ENCODE assay signal across 40 cellular contexts in genomic region chr5:1259806-1260480, GRCh38. TPM values are rescaled to one million over a fixed set of nuclear protein-coding genes. Genes with fewer than 3 reads are reported as not detected.
"Had no signal": no experiment of that assay in that cellular context is flagged by ENCODE, and none has a peak within 500 bp of the region (broad histone marks: within the 10 kb centered on the region; RNA-seq: fewer than 3 reads in every experiment).

No MANE protein-coding gene starts in this region.

- H3K4me3 ChIP-seq: esophagus squamous epithelium, gastroesophageal sphincter, heart right ventricle had no signal

- H3K27me3 Mint-ChIP-seq: activated T-cell treated with anti-CD3 and anti-CD28 coated beads, Interleukin-2, amount 50 U/mL, for 24 hours; T-helper 17 cell had no signal

- ATAC-seq: activated naive CD4-positive, alpha-beta T cell treated with anti-CD3 and anti-CD28 coated beads, Interleukin-2, amount 50 U/mL, for 72 hours; activated T-cell treated with anti-CD3 and anti-CD28 coated beads, Interleukin-2, amount 50 U/mL, for 72 hours; effector memory CD8-positive, alpha-beta T cell; gastroesophageal sphincter; heart right ventricle; T-helper 17 cell had no signal

- H3K27me3 ChIP-seq: brain microvascular endothelial cell, esophagus squamous epithelium had no signal

- H3K4me1 ChIP-seq: esophagus squamous epithelium, gastroesophageal sphincter, heart right ventricle had no signal

- H3K36me3 ChIP-seq: brain microvascular endothelial cell, esophagus squamous epithelium, gastroesophageal sphincter, heart right ventricle, WERI-Rb-1 had no signal

- H3K9me3 Mint-ChIP-seq: activated CD4-positive, alpha-beta memory T cell treated with anti-CD3 and anti-CD28 coated beads, Interleukin-2, amount 10 ng/mL, durations not matched to agents 7 days and 5 days; activated naive CD4-positive, alpha-beta T cell treated with anti-CD3 and anti-CD28 coated beads, Interleukin-2, amount 10 ng/mL, durations not matched to agents 7 days and 5 days; activated T-cell treated with anti-CD3 and anti-CD28 coated beads, Interleukin-2, amount 50 U/mL, for 24 hours; activated T-cell treated with anti-CD3 and anti-CD28 coated beads, Interleukin-2, amount 50 U/mL, for 72 hours; effector memory CD8-positive, alpha-beta T cell; T-helper 2 cell treated with Interferon-gamma antibody and Interleukin-4, amounts not matched to agents 5 μg/mL and 100 μg/mL, for 36 hours had no signal

- FAIRE-seq: astrocyte, colon had no signal

- DNase-seq: activated CD4-positive, alpha-beta memory T cell treated with anti-CD3 and anti-CD28 coated beads, Interleukin-2, amount 10 ng/mL, durations not matched to agents 7 days and 5 days; activated CD4-positive, alpha-beta T cell treated with anti-CD3 and anti-CD28 coated beads for 1 hour; activated CD4-positive, alpha-beta T cell treated with anti-CD3 and anti-CD28 coated beads for 4 hours; activated CD4-positive, alpha-beta T cell treated with anti-CD3 and anti-CD28 coated beads, Interleukin-2, amount 10 ng/mL, durations not matched to agents 7 days and 5 days; activated CD4-positive, alpha-beta T cell treated with anti-CD3 and anti-CD28 coated beads, Interleukin-2, amount 50 U/mL, for 4 hours; activated CD8-positive, alpha-beta memory T cell treated with anti-CD3 and anti-CD28 coated beads, Interleukin-2, amount 50 U/mL, for 48 hours; activated gamma-delta T cell; activated naive CD4-positive, alpha-beta T cell; activated naive CD4-positive, alpha-beta T cell treated with anti-CD3 and anti-CD28 coated beads, Interleukin-2, amount 10 ng/mL, durations not matched to agents 7 days and 5 days; activated naive CD8-positive, alpha-beta T cell treated with anti-CD3 and anti-CD28 coated beads, Interleukin-2, amount 10 ng/mL, durations not matched to agents 7 days and 5 days; activated T-cell treated with anti-CD3 and anti-CD28 coated beads for 4 hours; activated T-cell treated with anti-CD3 and anti-CD28 coated beads, Interleukin-2, amount 50 U/mL, for 24 hours; activated T-cell treated with anti-CD3 and anti-CD28 coated beads, Interleukin-2, amount 50 U/mL, for 72 hours; amniotic stem cell; anterior cingulate cortex; brain microvascular endothelial cell; caudate nucleus; cortex of kidney; dermis blood vessel endothelial cell; effector CD4-positive, alpha-beta T cell; effector memory CD8-positive, alpha-beta T cell; erythroblast; esophagus squamous epithelium; foreskin melanocyte; heart right ventricle; T-helper 1 cell; T-helper 17 cell; T1000; WERI-Rb-1 had no signal

- H3K27ac Mint-ChIP-seq: activated CD4-positive, alpha-beta memory T cell treated with anti-CD3 and anti-CD28 coated beads, Interleukin-2, amount 10 ng/mL, durations not matched to agents 7 days and 5 days; activated CD4-positive, alpha-beta T cell treated with anti-CD3 and anti-CD28 coated beads, Interleukin-2, amount 10 ng/mL, durations not matched to agents 7 days and 5 days; activated naive CD8-positive, alpha-beta T cell treated with anti-CD3 and anti-CD28 coated beads, Interleukin-2, amount 10 ng/mL, durations not matched to agents 7 days and 5 days; activated T-cell treated with anti-CD3 and anti-CD28 coated beads, Interleukin-2, amount 50 U/mL, for 24 hours; activated T-cell treated with anti-CD3 and anti-CD28 coated beads, Interleukin-2, amount 50 U/mL, for 72 hours; T-helper 17 cell; T-helper 2 cell treated with Interferon-gamma antibody and Interleukin-4, amounts not matched to agents 5 μg/mL and 100 μg/mL, for 36 hours had no signal

- H3K36me3 Mint-ChIP-seq: activated naive CD4-positive, alpha-beta T cell treated with anti-CD3 and anti-CD28 coated beads, Interleukin-2, amount 10 ng/mL, durations not matched to agents 7 days and 5 days had no signal

- H3K4me3 Mint-ChIP-seq: activated CD4-positive, alpha-beta memory T cell treated with anti-CD3 and anti-CD28 coated beads, Interleukin-2, amount 10 ng/mL, durations not matched to agents 7 days and 5 days; activated CD4-positive, alpha-beta T cell treated with anti-CD3 and anti-CD28 coated beads, Interleukin-2, amount 10 ng/mL, durations not matched to agents 7 days and 5 days; activated naive CD4-positive, alpha-beta T cell treated with anti-CD3 and anti-CD28 coated beads, Interleukin-2, amount 10 ng/mL, durations not matched to agents 7 days and 5 days; activated naive CD8-positive, alpha-beta T cell treated with anti-CD3 and anti-CD28 coated beads, Interleukin-2, amount 10 ng/mL, durations not matched to agents 7 days and 5 days; activated T-cell treated with anti-CD3 and anti-CD28 coated beads, Interleukin-2, amount 50 U/mL, for 24 hours; activated T-cell treated with anti-CD3 and anti-CD28 coated beads, Interleukin-2, amount 50 U/mL, for 72 hours; effector memory CD8-positive, alpha-beta T cell; T-helper 17 cell; T-helper 2 cell treated with Interferon-gamma antibody and Interleukin-4, amounts not matched to agents 5 μg/mL and 100 μg/mL, for 36 hours had no signal

- H3K27ac ChIP-seq: brain microvascular endothelial cell, esophagus squamous epithelium, gastroesophageal sphincter, heart right ventricle, WERI-Rb-1 had no signal

RNA-seq across cellular contexts. Expression of gene SLC6A18, which starts 34.8 kb away (rescaled TPM):
- total RNA-seq: activated CD4-positive, alpha-beta memory T cell treated with anti-CD3 and anti-CD28 coated beads, Interleukin-2, amount 10 ng/mL, durations not matched to agents 7 days and 5 days; activated CD4-positive, alpha-beta T cell treated with anti-CD3 and anti-CD28 coated beads, Interleukin-2, amount 10 ng/mL, durations not matched to agents 7 days and 5 days; activated naive CD4-positive, alpha-beta T cell treated with anti-CD3 and anti-CD28 coated beads, Interleukin-2, amount 50 U/mL, for 72 hours; activated naive CD8-positive, alpha-beta T cell treated with anti-CD3 and anti-CD28 coated beads, Interleukin-2, amount 10 ng/mL, durations not matched to agents 7 days and 5 days; activated T-cell treated with anti-CD3 and anti-CD28 coated beads, Interleukin-2, amount 50 U/mL, for 72 hours; astrocyte; bronchial epithelial cell; chondrocyte; dermis blood vessel endothelial cell; esophagus squamous epithelium; fibroblast of lung; fibroblast of villous mesenchyme; gastroesophageal sphincter; glomerular endothelial cell; heart right ventricle; T-helper 17 cell had no signal
- polyA plus RNA-seq: adipose tissue, fibroblast of lung, heart right ventricle had no signal

RNA-seq across cellular contexts. Expression of gene TERT, which starts 34.9 kb away (rescaled TPM):
- total RNA-seq: bronchial epithelial cell, chondrocyte, fibroblast of lung, fibroblast of villous mesenchyme, gastroesophageal sphincter, glomerular endothelial cell, heart right ventricle had no signal
- polyA plus RNA-seq: fibroblast of lung, heart right ventricle had no signal

RNA-seq across cellular contexts. Expression of gene SLC6A19, which starts 58.5 kb away (rescaled TPM):
- total RNA-seq: activated CD4-positive, alpha-beta memory T cell treated with anti-CD3 and anti-CD28 coated beads, Interleukin-2, amount 10 ng/mL, durations not matched to agents 7 days and 5 days; activated CD4-positive, alpha-beta T cell treated with anti-CD3 and anti-CD28 coated beads, Interleukin-2, amount 10 ng/mL, durations not matched to agents 7 days and 5 days; activated naive CD4-positive, alpha-beta T cell treated with anti-CD3 and anti-CD28 coated beads, Interleukin-2, amount 50 U/mL, for 72 hours; activated naive CD8-positive, alpha-beta T cell treated with anti-CD3 and anti-CD28 coated beads, Interleukin-2, amount 10 ng/mL, durations not matched to agents 7 days and 5 days; activated T-cell treated with anti-CD3 and anti-CD28 coated beads, Interleukin-2, amount 50 U/mL, for 72 hours; astrocyte; bronchial epithelial cell; chondrocyte; dermis blood vessel endothelial cell; esophagus squamous epithelium; fibroblast of lung; fibroblast of villous mesenchyme; gastroesophageal sphincter; glomerular endothelial cell; T-helper 17 cell had no signal
- polyA plus RNA-seq: fibroblast of lung, heart right ventricle had no signal
